In the genomic region with DNA sequence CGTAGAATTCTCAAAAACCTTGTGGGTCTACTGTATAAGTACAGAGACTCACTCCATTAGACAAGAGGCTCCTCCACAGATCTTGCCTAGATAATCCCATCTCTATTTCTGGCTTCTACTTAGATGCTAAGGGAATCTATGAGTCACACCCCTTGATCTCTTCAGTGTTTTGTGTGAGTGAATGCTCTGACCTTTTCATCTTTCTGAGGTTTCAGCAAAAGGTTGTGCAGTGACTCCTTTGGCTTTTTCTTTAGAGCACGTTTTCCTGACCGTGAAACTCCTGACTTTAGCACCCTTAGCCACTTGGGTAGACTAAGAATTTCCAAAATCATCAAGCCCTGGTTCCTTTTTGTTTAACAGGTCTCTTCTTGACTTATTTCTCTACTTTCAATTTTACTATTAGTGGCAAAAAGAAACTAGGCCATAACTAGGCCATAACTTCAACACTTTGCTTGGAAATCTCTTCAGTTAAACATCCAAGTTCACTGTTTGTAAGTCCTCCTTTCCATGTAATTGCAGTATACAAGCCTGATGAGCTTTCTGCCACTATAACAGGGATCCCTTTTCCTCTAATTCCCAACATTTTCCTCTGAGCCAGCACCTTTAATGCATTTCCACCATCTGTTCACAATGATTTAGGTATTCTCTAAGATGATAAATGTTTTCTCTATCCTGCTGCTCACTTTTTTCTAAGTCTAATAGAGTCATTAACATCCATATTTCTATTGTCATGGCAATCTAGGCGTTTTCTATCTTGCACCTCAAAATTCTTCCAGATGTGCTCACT, we compare ENCODE assay signal across 9 cellular contexts.
DNase-seq lines count a peak whose midpoint lies in the region; ATAC-seq and TF ChIP-seq lines count a peak whose summit lies in the region.
"Had no signal": no experiment of that assay in that cellular context is flagged by ENCODE, and none has a peak within 500 bp of the region (broad histone marks: within the 10 kb centered on the region; RNA-seq: fewer than 3 reads in every experiment).

No MANE protein-coding gene starts in this region.

- DNase-seq in AG10803 (ENCODE audit: low read depth) (peak; percentile 47), choroid plexus epithelial cell (ENCODE audit: low read depth) (peak; percentile 76), posterior cingulate gyrus (no peak), HuH-7 (ENCODE audit: low spot score) (no peak), retina (no peak)

- ATAC-seq in GM18870 (IDR thresholded peaks at IDR 0.05; ENCODE audit: unreplicated experiment) (peak; percentile 73), HG03439 (IDR thresholded peaks at IDR 0.05; ENCODE audit: unreplicated experiment) (peak; percentile 54), GM18517 (IDR thresholded peaks at IDR 0.05; ENCODE audit: unreplicated experiment) (no peak)
- ATAC-seq: HepG2 had no signal

- TF ChIP-seq CTCF in AG10803 (conservative IDR thresholded peaks at IDR 0.05; ENCODE audit: low read length) (no peak), choroid plexus epithelial cell (conservative IDR thresholded peaks at IDR 0.05; ENCODE audit: low read depth, low read length) (no peak)

- intact Hi-C loops in posterior cingulate gyrus (cut with DNase I), result no loop called here

- no peak overlapping the region for H3K4me3 ChIP-seq in AG10803 (ENCODE audit: low read length)
- H3K4me3 ChIP-seq in choroid plexus epithelial cell (ENCODE audit: low read depth, low read length), result no peak overlapping the region

Comparison
In these comparisons a context has a peak if more than half of its experiments do, and no peak if none do; other contexts are left out.
1. DNase-seq: peak in AG10803 (single experiment) and choroid plexus epithelial cell (single experiment); none in posterior cingulate gyrus (0 of 10), HuH-7 (single experiment) and retina (single experiment).